Comparison of ENCODE assay signal across 10 cellular contexts in genomic region chr2:201208563-201209252, GRCh38. TPM values are rescaled to one million over a fixed set of nuclear protein-coding genes. Genes with fewer than 3 reads are reported as not detected.
DNase-seq lines count a peak whose midpoint lies in the region; ATAC-seq and TF ChIP-seq lines count a peak whose summit lies in the region.
"Had no signal": no experiment of that assay in that cellular context is flagged by ENCODE, and none has a peak within 500 bp of the region (broad histone marks: within the 10 kb centered on the region; RNA-seq: fewer than 3 reads in every experiment).

No MANE protein-coding gene starts in this region.

- peaks cover 0 to 9% (median 5%) of the 10 kb centered on the region in 4 donors for H3K4me1 ChIP-seq in transverse colon

- no peaks in the 10 kb centered on the region for H3K9me3 Mint-ChIP-seq in activated naive CD4-positive, alpha-beta T cell treated with anti-CD3 and anti-CD28 coated beads, Interleukin-2, amount 50 U/mL, for 24 hours
- no peaks in the 10 kb centered on the region for H3K9me3 Mint-ChIP-seq in activated CD4-positive, alpha-beta T cell treated with anti-CD3 and anti-CD28 coated beads, Interleukin-2, amount 10 ng/mL, durations not matched to agents 24 days and 14 days
- H3K9me3 Mint-ChIP-seq: activated naive CD4-positive, alpha-beta T cell treated with anti-CD3 and anti-CD28 coated beads for 36 hours; H9 had no signal

- H3K4me3 ChIP-seq in transverse colon, result no peak overlapping the region

- H3K4me1 Mint-ChIP-seq in activated naive CD4-positive, alpha-beta T cell treated with anti-CD3 and anti-CD28 coated beads, Interleukin-2, amount 50 U/mL, for 24 hours, result peaks cover 47% of the 10 kb centered on the region
- peaks cover 21% of the 10 kb centered on the region for H3K4me1 Mint-ChIP-seq in activated CD4-positive, alpha-beta T cell treated with anti-CD3 and anti-CD28 coated beads, Interleukin-2, amount 10 ng/mL, durations not matched to agents 24 days and 14 days

- 78 to 100% methylated on average over 1 to 12 of the region's 12 CpGs for WGBS in transverse colon (ENCODE audit: low coverage in 1 of 2), 2 donors

- no peaks in the 10 kb centered on the region for H3K9me3 ChIP-seq in transverse colon

- in situ Hi-C loops in transverse colon (cut with MboI; ENCODE audit: low pct_ligation_motif_present in 1 of 4, low pct_unique_long_range_greater_than_20kb in 1 of 4, low sequenced_read_pairs in 3 of 4), result no loop called here

- intact Hi-C loops in transverse colon (cut with DNase I; ENCODE audit: low total_unique reads), result no loop called here
- intact Hi-C loops in activated CD4-positive, alpha-beta T cell treated with anti-CD3 and anti-CD28 coated beads, Interleukin-2, amount 10 ng/mL, durations not matched to agents 24 days and 14 days (cut with micrococcal nuclease), result no loop called here

- no peak for TF ChIP-seq CTCF in transverse colon (IDR thresholded peaks at IDR 0.05)

- no peak overlapping the region for H3K4me3 Mint-ChIP-seq in activated naive CD4-positive, alpha-beta T cell treated with anti-CD3 and anti-CD28 coated beads, Interleukin-2, amount 50 U/mL, for 24 hours
- H3K4me3 Mint-ChIP-seq in activated CD4-positive, alpha-beta T cell treated with anti-CD3 and anti-CD28 coated beads, Interleukin-2, amount 10 ng/mL, durations not matched to agents 24 days and 14 days, result no peak overlapping the region
- H3K4me3 Mint-ChIP-seq: activated naive CD4-positive, alpha-beta T cell treated with anti-CD3 and anti-CD28 coated beads for 36 hours; H9 had no signal

- peaks cover 14% of the 10 kb centered on the region for H3K36me3 Mint-ChIP-seq in activated naive CD4-positive, alpha-beta T cell treated with anti-CD3 and anti-CD28 coated beads, Interleukin-2, amount 50 U/mL, for 24 hours
- peaks cover 37% of the 10 kb centered on the region for H3K36me3 Mint-ChIP-seq in activated CD4-positive, alpha-beta T cell treated with anti-CD3 and anti-CD28 coated beads, Interleukin-2, amount 10 ng/mL, durations not matched to agents 24 days and 14 days (ENCODE audit: low read depth)

- TF ChIP-seq EP300 in transverse colon (IDR thresholded peaks at IDR 0.05; ENCODE audit: low read depth), result no peak

- H3K27me3 Mint-ChIP-seq in activated naive CD4-positive, alpha-beta T cell treated with anti-CD3 and anti-CD28 coated beads, Interleukin-2, amount 50 U/mL, for 24 hours, result no peaks in the 10 kb centered on the region
- no peaks in the 10 kb centered on the region for H3K27me3 Mint-ChIP-seq in activated CD4-positive, alpha-beta T cell treated with anti-CD3 and anti-CD28 coated beads, Interleukin-2, amount 10 ng/mL, durations not matched to agents 24 days and 14 days

- no peaks in the 10 kb centered on the region for H3K27me3 ChIP-seq in transverse colon

- H3K27ac ChIP-seq in transverse colon, result peak overlapping the region; percentile 7 to 68 (median 50)

- TF ChIP-seq POLR2A in transverse colon (IDR thresholded peaks at IDR 0.05), result no peak

- H3K27ac Mint-ChIP-seq in activated naive CD4-positive, alpha-beta T cell treated with anti-CD3 and anti-CD28 coated beads, Interleukin-2, amount 50 U/mL, for 24 hours, result peak overlapping the region; percentile 23
- H3K27ac Mint-ChIP-seq in activated CD4-positive, alpha-beta T cell treated with anti-CD3 and anti-CD28 coated beads, Interleukin-2, amount 10 ng/mL, durations not matched to agents 24 days and 14 days, result no peak overlapping the region
- H3K27ac Mint-ChIP-seq: activated naive CD4-positive, alpha-beta T cell treated with anti-CD3 and anti-CD28 coated beads for 36 hours; H9 had no signal

- DNase-seq in activated naive CD4-positive, alpha-beta T cell treated with anti-CD3 and anti-CD28 coated beads, Interleukin-2, amount 50 U/mL, for 16 hours, result no peak
- peak; percentile 71 for DNase-seq in SKM-1 (lab: John Stamatoyannopoulos, UW; ENCODE audit: unreplicated experiment)
- peak; percentile 52 for DNase-seq in transverse colon
- no peak for DNase-seq in activated CD4-positive, alpha-beta T cell treated with anti-CD3 and anti-CD28 coated beads, Interleukin-2, amount 10 ng/mL, durations not matched to agents 24 days and 14 days
- DNase-seq in NCI-H2196 (lab: John Stamatoyannopoulos, UW; ENCODE audit: unreplicated experiment), result no peak
- DNase-seq in NCI-H774 (lab: John Stamatoyannopoulos, UW), result no peak
- DNase-seq: activated naive CD4-positive, alpha-beta T cell treated with anti-CD3 and anti-CD28 coated beads for 36 hours; H9 had no signal

- H3K36me3 ChIP-seq in transverse colon, result peaks cover 0 to 13% (median 0%) of the 10 kb centered on the region in 4 donors

- peak; percentile 78 for ATAC-seq in HG03066 (IDR thresholded peaks at IDR 0.05; ENCODE audit: low read depth, unreplicated experiment)

RNA-seq across cellular contexts. Expression of gene CASP10, which starts 25.8 kb away (rescaled TPM):
- total RNA-seq in transverse colon, result 10 to 100 TPM in 3 of 4 donors, 1 to 10 TPM in 1; 4.8 to 68.4 (median 38.1) TPM
- 12.7 and 13.1 TPM in 2 replicates for total RNA-seq in activated CD4-positive, alpha-beta T cell treated with anti-CD3 and anti-CD28 coated beads, Interleukin-2, amount 10 ng/mL, durations not matched to agents 24 days and 14 days

RNA-seq across cellular contexts. Expression of gene CASP8, which starts 51.6 kb away (rescaled TPM):
- 10 to 100 TPM; 27.6 to 55.7 (median 40.5) TPM for total RNA-seq in transverse colon
- 38.2 and 39.8 TPM in 2 replicates for total RNA-seq in activated CD4-positive, alpha-beta T cell treated with anti-CD3 and anti-CD28 coated beads, Interleukin-2, amount 10 ng/mL, durations not matched to agents 24 days and 14 days

Comparison
In these comparisons a context has a peak if more than half of its experiments do, and no peak if none do; other contexts are left out.
1. DNase-seq: peak in SKM-1 (single experiment) and transverse colon (single experiment); none in activated naive CD4-positive, alpha-beta T cell treated with anti-CD3 and anti-CD28 coated beads, Interleukin-2, amount 50 U/mL, for 16 hours (single experiment), activated CD4-positive, alpha-beta T cell treated with anti-CD3 and anti-CD28 coated beads, Interleukin-2, amount 10 ng/mL, durations not matched to agents 24 days and 14 days (single experiment), NCI-H2196 (single experiment) and NCI-H774 (single experiment).